In the genomic region with DNA sequence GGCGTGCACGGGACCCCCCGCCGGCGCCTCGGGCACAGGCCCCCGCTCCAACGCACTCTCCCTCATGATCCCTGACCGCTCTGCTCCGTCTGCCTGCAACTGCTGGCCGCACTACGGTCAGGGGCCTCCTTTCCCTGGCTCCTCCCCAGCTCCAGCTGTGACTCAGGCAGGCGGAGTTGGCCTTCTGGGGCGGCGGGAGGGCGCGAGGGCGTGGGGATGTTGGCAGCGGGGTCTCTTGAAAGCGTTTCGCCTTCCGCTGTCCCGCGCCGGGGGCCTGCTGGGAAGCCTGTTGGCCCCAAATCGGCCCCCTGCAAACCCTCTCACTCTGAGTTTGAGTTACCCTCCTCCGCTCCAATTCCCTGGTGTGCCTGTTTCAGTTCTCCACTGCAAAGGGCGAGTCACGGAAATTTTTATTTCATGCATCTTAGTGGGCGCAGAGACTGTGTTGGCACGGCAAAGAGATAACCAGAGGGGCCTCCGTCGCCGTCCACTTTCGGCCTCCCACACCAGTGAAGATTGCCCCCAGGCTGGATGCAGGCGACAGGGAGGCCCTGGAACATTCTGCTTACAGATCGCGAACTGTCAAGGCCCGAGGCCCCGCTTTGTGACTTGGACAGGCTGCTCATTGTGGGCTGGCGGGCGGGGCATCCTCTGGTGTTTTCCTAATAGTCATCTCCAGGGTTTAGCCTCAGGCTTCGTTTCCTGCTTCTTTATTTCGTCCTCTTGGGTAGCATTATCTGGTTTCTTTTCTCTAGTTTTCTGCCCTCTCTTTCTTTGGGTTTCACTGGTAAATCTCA, we compare ENCODE assay signal across 9 cellular contexts. TPM values are rescaled to one million over a fixed set of nuclear protein-coding genes. Genes with fewer than 3 reads are reported as not detected.
A peak's percentile ranks its signal among the peaks of the same experiment; 100 is the strongest.
DNase-seq lines count a peak whose midpoint lies in the region; ATAC-seq and TF ChIP-seq lines count a peak whose summit lies in the region.
"Had no signal": no experiment of that assay in that cellular context is flagged by ENCODE, and none has a peak within 500 bp of the region (broad histone marks: within the 10 kb centered on the region; RNA-seq: fewer than 3 reads in every experiment).

A gene with protein sequence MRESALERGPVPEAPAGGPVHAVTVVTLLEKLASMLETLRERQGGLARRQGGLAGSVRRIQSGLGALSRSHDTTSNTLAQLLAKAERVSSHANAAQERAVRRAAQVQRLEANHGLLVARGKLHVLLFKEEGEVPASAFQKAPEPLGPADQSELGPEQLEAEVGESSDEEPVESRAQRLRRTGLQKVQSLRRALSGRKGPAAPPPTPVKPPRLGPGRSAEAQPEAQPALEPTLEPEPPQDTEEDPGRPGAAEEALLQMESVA (minus strand): TSS at position 91 of the 797 bp plus-strand sequence. CDS start 25 bp downstream, at position 66.

- POLR2A ChIA-PET in naive thymus-derived CD4-positive, alpha-beta T cell (lab: Charles Lee) = no interaction called here

- peaks cover 0 to 40% (median 12%) of the 10 kb centered on the region in 7 donors for H3K4me1 Mint-ChIP-seq in naive thymus-derived CD4-positive, alpha-beta T cell

- peaks cover 20 to 65% (median 59%) of the 10 kb centered on the region in 5 donors for H3K27me3 Mint-ChIP-seq in naive thymus-derived CD4-positive, alpha-beta T cell

- DNase-seq in activated T-cell treated with anti-CD3 and anti-CD28 coated beads for 24 hours (ENCODE audit: low read depth) (peak; percentile 68), esophagus squamous epithelium (lab: John Stamatoyannopoulos, UW) (peak; percentile 27), tibial artery (peak; percentile 90 to 95), NCI-H1694 (lab: John Stamatoyannopoulos, UW) (no peak)
- DNase-seq in activated T-cell treated with anti-CD3 and anti-CD28 coated beads, Interleukin-2, amount 50 U/mL, for 1 hour = no peak
- peak; percentile 51 for DNase-seq in activated CD8-positive, alpha-beta memory T cell treated with anti-CD3 and anti-CD28 coated beads, Interleukin-2, amount 50 U/mL, for 24 hours (ENCODE audit: extremely low read depth)
- peak in 1 of 9 donors; percentile 81 for DNase-seq in naive thymus-derived CD4-positive, alpha-beta T cell
- DNase-seq: DND-41 had no signal

- TF ChIP-seq POLR2A in esophagus squamous epithelium (IDR thresholded peaks at IDR 0.05) = peak in 2 of 4 donors; percentile 24 to 76

- TF ChIP-seq CTCF in esophagus squamous epithelium (IDR thresholded peaks at IDR 0.05) (no peak), tibial artery (IDR thresholded peaks at IDR 0.05) (no peak)

- peaks cover 12 to 60% (median 32%) of the 10 kb centered on the region in 3 donors for H3K4me1 ChIP-seq in esophagus squamous epithelium
- no peaks in the 10 kb centered on the region for H3K4me1 ChIP-seq in naive thymus-derived CD4-positive, alpha-beta T cell (ENCODE audit: control insufficient read depth in 2 of 2, insufficient read depth in 2 of 2, low read length in 2 of 2)
- peaks cover 0 to 56% (median 32%) of the 10 kb centered on the region in 4 donors for H3K4me1 ChIP-seq in tibial artery

- H3K27ac ChIP-seq in esophagus squamous epithelium (peak within 1 kb of the TSS; percentile 82 to 98 (median 93)), tibial artery (peak within 1 kb of the TSS; percentile 100)
- H3K27ac ChIP-seq in naive thymus-derived CD4-positive, alpha-beta T cell (ENCODE audit: low read depth, low read length) = no peak within 1 kb of the TSS

- peak within 1 kb of the TSS in 8 of 10 donors; percentile 35 to 88 (median 45) for H3K4me3 Mint-ChIP-seq in naive thymus-derived CD4-positive, alpha-beta T cell

- ATAC-seq in HG03354 (IDR thresholded peaks at IDR 0.05; ENCODE audit: poor library complexity, severe bottlenecking, unreplicated experiment) = peak; percentile 30
- peak; percentile 35 for ATAC-seq in naive thymus-derived CD4-positive, alpha-beta T cell

- WGBS in esophagus squamous epithelium, 2 donors = 0 to 6% methylated on average over 13 to 18 of the region's 44 CpGs

- no peaks in the 10 kb centered on the region for H3K36me3 ChIP-seq in esophagus squamous epithelium
- no peaks in the 10 kb centered on the region for H3K36me3 ChIP-seq in naive thymus-derived CD4-positive, alpha-beta T cell (ENCODE audit: control insufficient read depth in 2 of 3, insufficient read depth in 3 of 3, low read length in 3 of 3)
- no peaks in the 10 kb centered on the region for H3K36me3 ChIP-seq in tibial artery

- peaks cover 0 to 2% (median 0%) of the 10 kb centered on the region in 11 donors for H3K9me3 Mint-ChIP-seq in naive thymus-derived CD4-positive, alpha-beta T cell

- no peaks in the 10 kb centered on the region for H3K9me3 ChIP-seq in esophagus squamous epithelium
- no peaks in the 10 kb centered on the region for H3K9me3 ChIP-seq in naive thymus-derived CD4-positive, alpha-beta T cell (ENCODE audit: control insufficient read depth in 2 of 3, low read length in 3 of 3)
- H3K9me3 ChIP-seq in tibial artery = no peaks in the 10 kb centered on the region

- CTCF ChIA-PET in naive thymus-derived CD4-positive, alpha-beta T cell (lab: Charles Lee) = no interaction called here

- H3K36me3 Mint-ChIP-seq in naive thymus-derived CD4-positive, alpha-beta T cell = peaks cover 0 to 3% (median 0%) of the 10 kb centered on the region in 5 donors

- H3K4me3 ChIP-seq in esophagus squamous epithelium = peak within 1 kb of the TSS; percentile 42 to 76 (median 58)
- no peak within 1 kb of the TSS for H3K4me3 ChIP-seq in naive thymus-derived CD4-positive, alpha-beta T cell (ENCODE audit: low read length)
- H3K4me3 ChIP-seq in tibial artery = peak within 1 kb of the TSS; percentile 65 to 81

- H3K27me3 ChIP-seq in esophagus squamous epithelium = peaks cover 0 to 33% (median 0%) of the 10 kb centered on the region in 4 donors
- H3K27me3 ChIP-seq in naive thymus-derived CD4-positive, alpha-beta T cell (ENCODE audit: control insufficient read depth in 2 of 2, insufficient read depth in 2 of 2, low read length in 2 of 2) = peaks cover 4 to 8% of the 10 kb centered on the region in 2 donors
- H3K27me3 ChIP-seq in tibial artery = no peaks in the 10 kb centered on the region

- intact Hi-C loops in esophagus squamous epithelium (cut with DNase I) = no loop called here
- intact Hi-C loops in naive thymus-derived CD4-positive, alpha-beta T cell (cut with micrococcal nuclease) = loop anchor here in 1 of 2 donors (2.0 kb wide), 2 partner anchors 32 to 86 kb away; a partner anchor contains a TSS
- intact Hi-C loops in tibial artery (cut with DNase I; ENCODE audit: low total_unique reads) = loop anchor here (5.0 kb wide), 1 partner anchor 37 kb away; no protein-coding TSS in a partner anchor

- H3K27ac Mint-ChIP-seq in naive thymus-derived CD4-positive, alpha-beta T cell = peak within 1 kb of the TSS in 1 of 9 donors; percentile 96

RNA-seq across cellular contexts. Expression of the gene that starts here (rescaled TPM):
- 10 to 100 TPM; 16.6 to 65.0 (median 25.3) TPM for total RNA-seq in esophagus squamous epithelium
- 1 to 10 TPM in 1 of 5 experiments, under 1 TPM in 2, not detected in 2; 0.51 to 5.4 (median 0.61) TPM for total RNA-seq in naive thymus-derived CD4-positive, alpha-beta T cell
- polyA plus RNA-seq in naive thymus-derived CD4-positive, alpha-beta T cell = not detected

Comparison
In these comparisons a context has a peak if more than half of its experiments do, and no peak if none do; other contexts are left out.
1. DNase-seq: peak in activated T-cell treated with anti-CD3 and anti-CD28 coated beads for 24 hours (single experiment), activated CD8-positive, alpha-beta memory T cell treated with anti-CD3 and anti-CD28 coated beads, Interleukin-2, amount 50 U/mL, for 24 hours (single experiment), esophagus squamous epithelium (single experiment) and tibial artery (2 of 2); none in activated T-cell treated with anti-CD3 and anti-CD28 coated beads, Interleukin-2, amount 50 U/mL, for 1 hour (single experiment) and NCI-H1694 (single experiment).